8 cellular contexts compared by ENCODE assay signal in genomic region chr2:71000780-71001591, GRCh38.
DNase-seq lines count a peak whose midpoint lies in the region; ATAC-seq and TF ChIP-seq lines count a peak whose summit lies in the region.

No MANE protein-coding gene starts in this region.

- peak; percentile 88 for ATAC-seq in HG03342 (IDR thresholded peaks at IDR 0.05; ENCODE audit: unreplicated experiment)

- H3K9me3 ChIP-seq in BLaER1 treated with 17β-estradiol and CSF1 and Interleukin-3, amounts not matched to agents 10 nM and 100 nM (replicated peaks in 1 of 11), result no peaks in the 10 kb centered on the region

- no peaks in the 10 kb centered on the region for H3K36me3 ChIP-seq in BLaER1 treated with 17β-estradiol and CSF1 and Interleukin-3, amounts not matched to agents 10 nM and 100 nM

- no peaks in the 10 kb centered on the region; a peak in 1 of 22 replicates for H4K20me1 ChIP-seq in BLaER1 treated with 17β-estradiol and CSF1 and Interleukin-3, amounts not matched to agents 10 nM and 100 nM

- H3K9ac ChIP-seq in BLaER1 treated with 17β-estradiol and CSF1 and Interleukin-3, amounts not matched to agents 10 nM and 100 nM, result 0 out of 22 replicates have a peak overlapping the region, but pooled peaks of 1 of the 11 experiments have one; percentile 22

- peak; percentile 15 for DNase-seq in NCI-H526 treated with DMSO at 0.1 percent for 48 hours (lab: John Stamatoyannopoulos, UW)
- DNase-seq in activated CD4-positive, alpha-beta T cell treated with anti-CD3 and anti-CD28 coated beads, Interleukin-2, amount 50 U/mL, for 48 hours, result peak; percentile 84 to 88
- DNase-seq in effector CD4-positive, alpha-beta T cell, result peak; percentile 71
- DNase-seq in midbrain (lab: John Stamatoyannopoulos, UW), result peak; percentile 72
- peak; percentile 60 to 65 for DNase-seq in stimulated activated CD8-positive, alpha-beta memory T cell treated with anti-CD3 and anti-CD28 coated beads, Interleukin-2, amount 100 ng/mL, for 1 hour (ENCODE audit: low read depth in 2 of 2)

- peak overlapping the region; percentile 28 to 78 (median 56) for H3K4me2 ChIP-seq in BLaER1 treated with 17β-estradiol and CSF1 and Interleukin-3, amounts not matched to agents 10 nM and 100 nM

- no peak overlapping the region; a peak in 3 of 22 replicates for H3K27ac ChIP-seq in BLaER1 treated with 17β-estradiol and CSF1 and Interleukin-3, amounts not matched to agents 10 nM and 100 nM

- H3K4me1 ChIP-seq in BLaER1 treated with 17β-estradiol and CSF1 and Interleukin-3, amounts not matched to agents 10 nM and 100 nM, result peaks cover 13 to 30% (median 26%) of the 10 kb centered on the region in 10 experiments

- TF ChIP-seq POLR2A in GM19193 (IDR thresholded peaks at IDR 0.05; ENCODE audit: extremely low read depth, insufficient read depth, insufficient read length), result peak; percentile 68

- H3K4me3 ChIP-seq in BLaER1 treated with 17β-estradiol and CSF1 and Interleukin-3, amounts not matched to agents 10 nM and 100 nM, result 0 out of 20 replicates have a peak overlapping the region, but pooled peaks of 1 of the 10 experiments have one; percentile 35

- no peaks in the 10 kb centered on the region for H3K27me3 ChIP-seq in BLaER1 treated with 17β-estradiol and CSF1 and Interleukin-3, amounts not matched to agents 10 nM and 100 nM

Comparison
In these comparisons a context has a peak if more than half of its experiments do, and no peak if none do; other contexts are left out.
1. DNase-seq: peak in every context shown above with its lines; median percentile 86 in activated CD4-positive, alpha-beta T cell treated with anti-CD3 and anti-CD28 coated beads, Interleukin-2, amount 50 U/mL, for 48 hours; 72 in midbrain; 71 in effector CD4-positive, alpha-beta T cell; 62 in stimulated activated CD8-positive, alpha-beta memory T cell treated with anti-CD3 and anti-CD28 coated beads, Interleukin-2, amount 100 ng/mL, for 1 hour; 15 in NCI-H526 treated with DMSO at 0.1 percent for 48 hours.